23 cellular contexts compared by ENCODE assay signal in the genomic region with DNA sequence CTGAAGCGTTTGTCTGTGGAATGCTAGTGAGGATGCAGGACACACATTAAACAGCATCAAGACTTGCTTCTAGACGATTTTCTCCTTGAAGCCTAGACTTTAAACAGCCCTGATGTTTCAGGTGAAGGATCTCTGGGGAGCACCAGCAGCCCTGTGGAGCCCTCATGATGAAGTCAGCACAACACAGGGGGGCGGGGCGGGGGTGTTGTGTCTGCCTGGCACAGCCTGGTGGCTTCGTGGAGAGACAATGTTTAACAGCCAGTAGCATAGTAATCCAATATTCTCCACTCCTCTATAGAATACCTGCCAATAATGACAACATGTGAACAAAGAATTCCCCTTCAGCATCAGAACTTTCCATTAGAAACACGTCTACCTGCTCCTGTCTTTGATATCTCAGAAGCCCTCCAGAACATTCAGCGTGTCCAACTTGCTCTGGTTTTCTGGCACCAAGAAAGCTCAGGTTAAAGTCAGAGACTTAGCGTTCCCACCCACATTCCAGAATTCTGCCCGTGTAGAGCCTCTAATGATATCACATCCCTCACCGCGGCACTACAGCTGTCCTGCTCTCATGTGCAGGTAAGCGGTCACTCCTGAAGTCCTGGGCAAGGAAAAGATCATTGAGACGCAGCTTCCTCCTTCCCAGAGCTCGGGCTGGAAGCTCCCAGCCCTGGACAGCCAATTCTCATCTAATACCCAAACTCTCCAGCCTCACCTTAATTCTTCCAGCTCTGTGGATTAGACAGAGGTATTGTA.
"Had no signal": no experiment of that assay in that cellular context is flagged by ENCODE, and none has a peak within 500 bp of the region (broad histone marks: within the 10 kb centered on the region; RNA-seq: fewer than 3 reads in every experiment).

No MANE protein-coding gene starts in this region.

- H3K9me3 Mint-ChIP-seq: stimulated activated effector memory CD8-positive, alpha-beta T cell treated with anti-CD3 and anti-CD28 coated beads, Interleukin-12 subunit alpha, Interleukin-12 subunit beta, amount 100 ng/mL, for 72 hours had no signal

- H3K36me3 ChIP-seq: heart right ventricle, neural progenitor cell, sigmoid colon, thyroid gland, vagina had no signal

- H3K36me3 Mint-ChIP-seq: neural progenitor cell had no signal

- H3K9me3 ChIP-seq: gastroesophageal sphincter, psoas muscle, sigmoid colon, stomach, thyroid gland, vagina had no signal

- H3K27me3 ChIP-seq: gastroesophageal sphincter, heart right ventricle, left lung, neural progenitor cell, sigmoid colon, stomach, thyroid gland, vagina had no signal

- H3K27ac Mint-ChIP-seq: nephron; stimulated activated effector memory CD8-positive, alpha-beta T cell treated with anti-CD3 and anti-CD28 coated beads, Interleukin-12 subunit alpha, Interleukin-12 subunit beta, amount 100 ng/mL, for 72 hours had no signal

- H3K4me1 ChIP-seq: heart right ventricle, left lung, sigmoid colon, thyroid gland, vagina had no signal

- H3K4me3 Mint-ChIP-seq: nephron; neural progenitor cell; stimulated activated effector memory CD8-positive, alpha-beta T cell treated with anti-CD3 and anti-CD28 coated beads, Interleukin-12 subunit alpha, Interleukin-12 subunit beta, amount 100 ng/mL, for 72 hours had no signal

- DNase-seq: cortex of kidney; effector CD4-positive, alpha-beta T cell; foreskin fibroblast; heart right ventricle; hippocampal formation; left cardiac atrium; left lung; mammary epithelial cell; posterior cingulate gyrus; psoas muscle; right cardiac atrium; sigmoid colon; stimulated activated CD4-positive, alpha-beta T cell treated with anti-CD3 and anti-CD28 coated beads, Interleukin-2, amount 100 ng/mL, for 24 hours; stimulated activated CD4-positive, alpha-beta T cell treated with anti-CD3 and anti-CD28 coated beads, Interleukin-4, amount 100 ng/mL, for 24 hours; stimulated activated naive CD4-positive, alpha-beta T cell treated with Interleukin-2 at 50 U/mL for 16 hours; stomach; thyroid gland; trophoblast cell had no signal

- ATAC-seq: gastroesophageal sphincter; heart right ventricle; left cardiac atrium; left lung; psoas muscle; right cardiac atrium; stimulated activated effector memory CD8-positive, alpha-beta T cell treated with anti-CD3 and anti-CD28 coated beads, Interleukin-12 subunit alpha, Interleukin-12 subunit beta, amount 100 ng/mL, for 72 hours had no signal

- H3K27ac ChIP-seq: gastroesophageal sphincter, heart right ventricle, left lung, neural progenitor cell, psoas muscle, sigmoid colon, stomach, thyroid gland, vagina had no signal

- H3K4me3 ChIP-seq: gastroesophageal sphincter, heart right ventricle, left lung, neural progenitor cell, psoas muscle, sigmoid colon, stomach, thyroid gland, vagina had no signal
